In genomic region chr3:185363662-185364203, GRCh38 we compare ENCODE assay signal across 1 cellular context.
TF ChIP-seq lines count a peak whose summit lies in the region.

No MANE protein-coding gene starts in this region.

TF ChIP-seq in GM12878, 131 proteins besides CTCF, POLR2A, EP300 and RAD21 (continued from another document):
- TF ChIP-seq CUX1 (IDR thresholded peaks at IDR 0.05; ENCODE audit: insufficient replicate concordance, low read depth, low read length) (peak; percentile 1), POLR2AphosphoS5 (IDR thresholded peaks at IDR 0.05; ENCODE audit: low read length) (no peak), CEBPB (IDR thresholded peaks at IDR 0.05; ENCODE audit: borderline replicate concordance in 1 of 2, low read depth in 2 of 2, low read length in 2 of 2) (no peak), HDAC6 (IDR thresholded peaks at IDR 0.05; ENCODE audit: unreplicated experiment) (no peak), WRNIP1 (IDR thresholded peaks at IDR 0.05; ENCODE audit: borderline replicate concordance, low read depth, low read length) (no peak), MXI1 (IDR thresholded peaks at IDR 0.05; ENCODE audit: low read depth, low read length) (peak; percentile 70; the same call in 1 of the 2 replicates), SRF (IDR thresholded peaks at IDR 0.05; ENCODE audit: low read depth in 2 of 2, low read length in 2 of 2) (no peak), CEBPZ (IDR thresholded peaks at IDR 0.05; ENCODE audit: low read depth, low read length) (no peak), SUZ12 (IDR thresholded peaks at IDR 0.05; ENCODE audit: unreplicated experiment) (no peak), NKRF (conservative IDR thresholded peaks at IDR 0.05) (no peak), ASH2L (IDR thresholded peaks at IDR 0.05; ENCODE audit: borderline replicate concordance, low read depth) (no peak)
